8 cellular contexts compared by ENCODE assay signal in genomic region chr12:32755654-32756475, GRCh38. TPM values are rescaled to one million over a fixed set of nuclear protein-coding genes. Genes with fewer than 3 reads are reported as not detected.
DNase-seq lines count a peak whose midpoint lies in the region; ATAC-seq, FAIRE-seq and TF ChIP-seq lines count a peak whose summit lies in the region.

Gene YARS2, minus strand, starts transcription at chr12:32755897. Its CDS starts 23 bp downstream, at chr12:32755874.

- H3K4me1 ChIP-seq in keratinocyte (ENCODE audit: control insufficient read depth, extremely low read depth, insufficient read depth, low read length), result peaks cover 18% of the 10 kb centered on the region

- H3K4me3 ChIP-seq in AG09309 (ENCODE audit: control insufficient read depth, low read depth, low read length), result peak within 1 kb of the TSS; percentile 90
- H3K4me3 ChIP-seq in keratinocyte (ENCODE audit: control insufficient read depth in 2 of 3, extremely low read depth in 1 of 3, insufficient read depth in 2 of 3, low read depth in 1 of 3, low read length in 3 of 3), result peak within 1 kb of the TSS; percentile 49 to 90 (median 52)

- H3K9ac ChIP-seq in keratinocyte (ENCODE audit: control insufficient read depth, extremely low read depth, insufficient read depth, low read length), result peak within 1 kb of the TSS; percentile 96

- FAIRE-seq in keratinocyte (lab: Jason Lieb, UNC), result peak; percentile 99

- DNase-seq in AG09309 (ENCODE audit: low read depth) (peak; percentile 96), NCI-H345 treated with DMSO at 0.1 percent for 48 hours (lab: John Stamatoyannopoulos, UW; ENCODE audit: unreplicated experiment) (peak; percentile 95), cerebellar cortex (ENCODE audit: low spot score) (peak; percentile 99), keratinocyte (ENCODE audit: low read depth, low spot score) (peak; percentile 91)
- peak; percentile 76 for DNase-seq in activated CD4-positive, CD25-positive, alpha-beta regulatory T cell treated with anti-CD3 and anti-CD28 coated beads, Interleukin-2, amount 50 U/mL, for 16 hours (ENCODE audit: low read depth, low spot score)
- DNase-seq in stimulated activated CD4-positive, alpha-beta T cell treated with anti-CD3 and anti-CD28 coated beads, Interleukin-15, amount 100 ng/mL, for 24 hours, result peak; percentile 94

- H2AFZ ChIP-seq in keratinocyte (ENCODE audit: control insufficient read depth, low read length), result peak within 1 kb of the TSS; percentile 78

- H3K27me3 ChIP-seq in keratinocyte (ENCODE audit: control insufficient read depth, extremely low read depth, insufficient read depth, low read length), result no peaks in the 10 kb centered on the region

- H3K27ac ChIP-seq in keratinocyte (ENCODE audit: control insufficient read depth, insufficient read depth, low read length), result peak within 1 kb of the TSS; percentile 93

- ATAC-seq in HG03280 (IDR thresholded peaks at IDR 0.05; ENCODE audit: unreplicated experiment), result peak; percentile 82

- dilution Hi-C loops in keratinocyte (cut with MboI; ENCODE audit: extremely low pct_ligation_motif_present, low sequenced_read_pairs), result no loop called here

- no peaks in the 10 kb centered on the region for H4K20me1 ChIP-seq in keratinocyte (ENCODE audit: control insufficient read depth, extremely low read depth, insufficient read depth, low read length)

- TF ChIP-seq CTCF in AG09309 (IDR thresholded peaks at IDR 0.05; ENCODE audit: control insufficient read depth, insufficient read depth, low read depth, low read length, missing control alignments), result peak; percentile 84
- TF ChIP-seq CTCF in keratinocyte (optimal IDR thresholded peaks at IDR 0.05 in 1 of 3, IDR thresholded peaks at IDR 0.05 in 1 of 3, conservative IDR thresholded peaks at IDR 0.05 in 1 of 3; ENCODE audit: extremely low read depth in 1 of 3, insufficient read depth in 2 of 3, low read length in 3 of 3), result peak; percentile 55 to 88 (median 82)

- peaks cover 33% of the 10 kb centered on the region for H3K79me2 ChIP-seq in keratinocyte (ENCODE audit: control insufficient read depth, insufficient read depth, low read length)

- peak; percentile 88 for TF ChIP-seq POLR2A in GM18951 (IDR thresholded peaks at IDR 0.05; ENCODE audit: extremely low read depth, insufficient read depth, insufficient read length)

- H3K9me1 ChIP-seq in keratinocyte (ENCODE audit: control insufficient read depth, extremely low read depth, insufficient read depth, low read length), result no peaks in the 10 kb centered on the region

- H3K36me3 ChIP-seq in keratinocyte (ENCODE audit: control insufficient read depth in 2 of 2, extremely low read depth in 1 of 2, insufficient read depth in 2 of 2, low read length in 2 of 2), result peaks cover 4 to 20% of the 10 kb centered on the region in 2 experiments

- H3K4me2 ChIP-seq in keratinocyte (ENCODE audit: control insufficient read depth, extremely low read depth, insufficient read depth, low read depth, low read length), result peak within 1 kb of the TSS; percentile 61

- in situ Hi-C loops in GM18951 (cut with MboI; ENCODE audit: low sequenced_read_pairs, unreplicated experiment), result loop anchor here (10.0 to 25.0 kb wide), 2 partner anchors 301 to 1256 kb away; partner anchors contain the start of gene ALG10

- no peaks in the 10 kb centered on the region for H3K9me3 ChIP-seq in keratinocyte (ENCODE audit: control insufficient read depth, low read depth, low read length)

RNA-seq across cellular contexts. Expression of gene YARS2, which starts in this region (rescaled TPM):
- polyA plus RNA-seq in keratinocyte, result 28.4 to 46.8 TPM (median 31.1 TPM) in 3 replicates
- 19.2 TPM for polyA plus RNA-seq in keratinocyte (2011; ENCODE audit: low read depth)
- 17.3 and 37.0 TPM in 2 replicates for polyA plus RNA-seq in keratinocyte (2011; cell fraction: cytosol; rRNA removed)
- polyA plus RNA-seq in keratinocyte (2011; cell fraction: nucleus; rRNA removed), result 26.0 and 29.1 TPM in 2 replicates
- 22.7 and 34.9 TPM in 2 replicates for polyA plus RNA-seq in keratinocyte (2012; ENCODE audit: low replicate concordance)
- 14.1 to 17.7 TPM (median 16.8 TPM) in 3 replicates for polyA minus RNA-seq in keratinocyte
- 19.4 TPM for polyA minus RNA-seq in keratinocyte (2011; cell fraction: cytosol; rRNA and poly(A)+ RNA removed)
- 19.8 and 24.0 TPM in 2 replicates for polyA minus RNA-seq in keratinocyte (2011; cell fraction: nucleus; rRNA and poly(A)+ RNA removed)

Comparison
In these comparisons a context has a peak if more than half of its experiments do, and no peak if none do; other contexts are left out.
1. Peak in every context shown above with its lines: DNase-seq, ATAC-seq, H3K4me3 ChIP-seq and H3K27ac ChIP-seq.